26 cellular contexts compared by ENCODE assay signal in genomic region chr3:57094011-57094535, GRCh38. TPM values are rescaled to one million over a fixed set of nuclear protein-coding genes. Genes with fewer than 3 reads are reported as not detected.
DNase-seq lines count a peak whose midpoint lies in the region; TF ChIP-seq lines count a peak whose summit lies in the region.
"Had no signal": no experiment of that assay in that cellular context is flagged by ENCODE, and none has a peak within 500 bp of the region (broad histone marks: within the 10 kb centered on the region; RNA-seq: fewer than 3 reads in every experiment).

No MANE protein-coding gene starts in this region.

- H3K9me3 ChIP-seq in left ventricle myocardium inferior (replicated peaks) (no peaks in the 10 kb centered on the region), mesenchymal stem cell (ENCODE audit: control insufficient read depth, low read length) (no peaks in the 10 kb centered on the region), vagina (no peaks in the 10 kb centered on the region), neuronal stem cell (replicated peaks in 1 of 2; ENCODE audit: control insufficient read depth in 2 of 2, insufficient read depth in 1 of 2, low read depth in 1 of 2, low read length in 2 of 2) (peaks cover 0 to 3% of the 10 kb centered on the region in 2 donors)
- H3K9me3 ChIP-seq: adrenal gland, esophagus muscularis mucosa, gastroesophageal sphincter, MG63 had no signal

- H3K4me2 ChIP-seq in mesenchymal stem cell (ENCODE audit: low read length, poor library complexity, severe bottlenecking) (no peak overlapping the region), neuronal stem cell (ENCODE audit: insufficient read depth, low read length, poor library complexity, severe bottlenecking) (no peak overlapping the region)

- H2BK15ac ChIP-seq in mesenchymal stem cell (ENCODE audit: low read depth, poor library complexity, severe bottlenecking) (no peak overlapping the region), neuronal stem cell (ENCODE audit: low read length) (no peak overlapping the region)

- H2BK5ac ChIP-seq in mesenchymal stem cell (ENCODE audit: low read depth, low read length, poor library complexity, severe bottlenecking), result no peak overlapping the region
- H2BK5ac ChIP-seq in neuronal stem cell (ENCODE audit: low read length), result no peak overlapping the region

- WGBS in mesenchymal stem cell, result 88% methylated on average over 4 of the region's 6 CpGs
- WGBS in neuronal stem cell (ENCODE audit: extremely low coverage in 2 of 2, insufficient read length in 2 of 2, insufficient replicate concordance in 1 of 2), 2 donors, result 100% methylated on average over 1 of the region's 6 CpGs; no CpG with 5 or more reads in 1 of the 2 donors

- no peak overlapping the region for H3K4ac ChIP-seq in mesenchymal stem cell (ENCODE audit: low read depth in 1 of 2, low read length in 2 of 2)
- H3K4ac ChIP-seq in neuronal stem cell (ENCODE audit: low read length), result no peak overlapping the region

- H3K14ac ChIP-seq in mesenchymal stem cell (ENCODE audit: low read length in 2 of 2) (no peak overlapping the region), neuronal stem cell (ENCODE audit: low read length) (no peak overlapping the region)

- H3K9ac ChIP-seq in mesenchymal stem cell (ENCODE audit: low read length) (peak overlapping the region; percentile 80), neuronal stem cell (ENCODE audit: low read depth, low read length, poor library complexity) (no peak overlapping the region)

- H2AFZ ChIP-seq in mesenchymal stem cell (ENCODE audit: low read depth, low read length) (no peak overlapping the region), neuronal stem cell (ENCODE audit: low read length) (no peak overlapping the region)

- H3K23ac ChIP-seq in mesenchymal stem cell (ENCODE audit: low read length in 2 of 2), result no peak overlapping the region
- H3K23ac ChIP-seq in neuronal stem cell (ENCODE audit: low read depth, low read length, poor library complexity), result no peak overlapping the region

- intact Hi-C loops in left ventricle myocardium inferior (cut with micrococcal nuclease), result loop anchor here (10.0 kb wide), 1 partner anchor 99 kb away; no protein-coding TSS in a partner anchor
- intact Hi-C loops in cardiac septum (cut with DNase I), result no loop called here
- intact Hi-C loops in vagina (cut with DNase I), result no loop called here

- H4K91ac ChIP-seq in mesenchymal stem cell (ENCODE audit: low read length) (no peak overlapping the region), neuronal stem cell (ENCODE audit: low read depth, low read length, poor library complexity) (no peak overlapping the region)

- H2BK12ac ChIP-seq in mesenchymal stem cell (ENCODE audit: low read length in 2 of 2) (no peak overlapping the region), neuronal stem cell (ENCODE audit: low read length) (no peak overlapping the region)

- H3K36me3 ChIP-seq in left ventricle myocardium inferior (peaks cover 17% of the 10 kb centered on the region), mesenchymal stem cell (ENCODE audit: control insufficient read depth in 1 of 2, insufficient read depth in 2 of 2, low read depth in 1 of 2, low read length in 2 of 2) (peaks cover 3 to 13% of the 10 kb centered on the region in 2 experiments), vagina (peaks cover 0 to 8% of the 10 kb centered on the region in 2 donors), neuronal stem cell (replicated peaks in 1 of 2; ENCODE audit: control insufficient read depth in 2 of 2, insufficient read depth in 2 of 2, low read length in 2 of 2) (peaks cover 41 to 63% of the 10 kb centered on the region in 2 donors)
- H3K36me3 ChIP-seq: adrenal gland, brain microvascular endothelial cell, MG63 had no signal

- H3K27ac ChIP-seq in left ventricle myocardium inferior (replicated peaks), result peak overlapping the region; percentile 10
- H3K27ac ChIP-seq in mesenchymal stem cell (ENCODE audit: low read length, poor library complexity, severe bottlenecking), result no peak overlapping the region
- H3K27ac ChIP-seq in vagina, result peak overlapping the region; percentile 50
- H3K27ac ChIP-seq in neuronal stem cell (replicated peaks; ENCODE audit: low read length), result no peak overlapping the region
- H3K27ac ChIP-seq: adrenal gland, brain microvascular endothelial cell, VCaP had no signal

- H3K18ac ChIP-seq in mesenchymal stem cell (ENCODE audit: low read depth in 1 of 2, low read length in 2 of 2), result no peak overlapping the region
- no peak overlapping the region for H3K18ac ChIP-seq in neuronal stem cell (ENCODE audit: low read length)

- no peak for TF ChIP-seq POLR2A in vagina (IDR thresholded peaks at IDR 0.05)

- H4K8ac ChIP-seq in mesenchymal stem cell (ENCODE audit: low read length) (no peak overlapping the region), neuronal stem cell (ENCODE audit: low read depth, low read length) (no peak overlapping the region)

- H2BK120ac ChIP-seq in mesenchymal stem cell (ENCODE audit: low read depth, low read length), result no peak overlapping the region
- no peak overlapping the region for H2BK120ac ChIP-seq in neuronal stem cell (ENCODE audit: low read depth, low read length)

- H3K4me1 ChIP-seq in left ventricle myocardium inferior (peaks cover 17% of the 10 kb centered on the region), mesenchymal stem cell (ENCODE audit: control insufficient read depth, insufficient read depth, low read depth, low read length) (no peaks in the 10 kb centered on the region), vagina (no peaks in the 10 kb centered on the region), neuronal stem cell (ENCODE audit: control insufficient read depth in 2 of 2, insufficient read depth in 1 of 2, low read depth in 1 of 2, low read length in 2 of 2) (peaks cover 0 to 6% of the 10 kb centered on the region in 2 donors)
- H3K4me1 ChIP-seq: adrenal gland, gastroesophageal sphincter had no signal

- H3K4me3 ChIP-seq in left ventricle myocardium inferior (no peak overlapping the region), mesenchymal stem cell (ENCODE audit: insufficient read depth in 1 of 2, low read depth in 1 of 2, low read length in 2 of 2) (peak overlapping the region in 1 of 2 experiments; percentile 65), vagina (no peak overlapping the region), neuronal stem cell (ENCODE audit: low read length in 2 of 2) (no peak overlapping the region)
- H3K4me3 ChIP-seq: adrenal gland, esophagus muscularis mucosa, gastroesophageal sphincter, GM12878, MG63 had no signal

- H3K79me1 ChIP-seq in mesenchymal stem cell (replicated peaks; ENCODE audit: low read length, poor library complexity, severe bottlenecking) (no peaks in the 10 kb centered on the region), neuronal stem cell (ENCODE audit: low read depth, low read length) (no peaks in the 10 kb centered on the region)

- H3K27me3 ChIP-seq in left ventricle myocardium inferior (ENCODE audit: low read depth) (no peaks in the 10 kb centered on the region), mesenchymal stem cell (ENCODE audit: control insufficient read depth in 1 of 2, insufficient read depth in 1 of 2, low read length in 2 of 2) (no peaks in the 10 kb centered on the region), vagina (no peaks in the 10 kb centered on the region), neuronal stem cell (ENCODE audit: control insufficient read depth in 3 of 3, insufficient read depth in 3 of 3, low read depth in 1 of 3, low read length in 3 of 3) (no peaks in the 10 kb centered on the region)
- H3K27me3 ChIP-seq: adrenal gland, brain microvascular endothelial cell, esophagus muscularis mucosa, gastroesophageal sphincter, MG63 had no signal

- no peak for DNase-seq in left ventricle myocardium inferior
- no peak for DNase-seq in cardiac septum (ENCODE audit: low spot score)
- peak; percentile 6 for DNase-seq in OCI-M1 (lab: John Stamatoyannopoulos, UW)
- DNase-seq in mesenchymal stem cell, result no peak
- DNase-seq in vagina (ENCODE audit: extremely low spot score in 2 of 2), result no peak
- no peak for DNase-seq in neuronal stem cell (ENCODE audit: low spot score)
- DNase-seq in stimulated activated CD4-positive, alpha-beta T cell treated with anti-CD3 and anti-CD28 coated beads, Interleukin-15, amount 100 ng/mL, for 24 hours, result no peak
- no peak for DNase-seq in NCI-H748 (lab: John Stamatoyannopoulos, UW; ENCODE audit: unreplicated experiment)
- DNase-seq: activated CD4-positive, alpha-beta T cell treated with anti-CD3 and anti-CD28 coated beads, Interleukin-2, amount 10 ng/mL, durations not matched to agents 24 days and 14 days; activated naive CD4-positive, alpha-beta T cell; activated T-cell treated with anti-CD3 and anti-CD28 coated beads, Interleukin-2, amount 50 U/mL, for 48 hours; adrenal gland; brain microvascular endothelial cell; C1 segment of cervical spinal cord; effector memory CD4-positive, alpha-beta T cell; MG63; NCI-H146; NCI-H446 treated with DMSO at 0.1 percent for 48 hours; RPMI8226; stimulated activated CD4-positive, alpha-beta T cell treated with anti-CD3 and anti-CD28 coated beads, Interleukin-4, amount 100 ng/mL, for 1 hour had no signal

- TF ChIP-seq CTCF in left ventricle myocardium inferior (IDR thresholded peaks at IDR 0.05; ENCODE audit: borderline replicate concordance), result no peak
- no peak for TF ChIP-seq CTCF in vagina (IDR thresholded peaks at IDR 0.05)

- H2AK5ac ChIP-seq in mesenchymal stem cell (ENCODE audit: low read length, severe bottlenecking), result no peak overlapping the region
- H2AK5ac ChIP-seq in neuronal stem cell (ENCODE audit: low read depth, low read length), result no peak overlapping the region

RNA-seq across cellular contexts. Expression of gene SPATA12, which starts 33.6 kb away (rescaled TPM):
- total RNA-seq in left ventricle myocardium inferior (not detected), cardiac septum (not detected), vagina (not detected)
- polyA plus RNA-seq in mesenchymal stem cell (2013, experiment 1 of 2), result not detected
- polyA plus RNA-seq in mesenchymal stem cell (2013, experiment 2 of 2), result 0.03 TPM
- polyA plus RNA-seq in neuronal stem cell (2013, experiment 1 of 2), result 0.28 TPM
- 0.39 TPM for polyA plus RNA-seq in neuronal stem cell (2013, experiment 2 of 2)
- total RNA-seq: activated CD4-positive, alpha-beta T cell treated with anti-CD3 and anti-CD28 coated beads, Interleukin-2, amount 10 ng/mL, durations not matched to agents 24 days and 14 days; gastroesophageal sphincter; lower leg skin; T-helper 2 cell treated with Interferon-gamma antibody and Interleukin-4, amounts not matched to agents 100 ng/mL and 5 ng/mL, for 36 hours had no signal

Comparison
In these comparisons a context has a peak if more than half of its experiments do, and no peak if none do; other contexts are left out.
1. H3K27ac ChIP-seq: peak in left ventricle myocardium inferior (single experiment) and vagina (single experiment); none in mesenchymal stem cell (single experiment) and neuronal stem cell (single experiment).